ENCODE assay signal across 25 cellular contexts in the genomic region with DNA sequence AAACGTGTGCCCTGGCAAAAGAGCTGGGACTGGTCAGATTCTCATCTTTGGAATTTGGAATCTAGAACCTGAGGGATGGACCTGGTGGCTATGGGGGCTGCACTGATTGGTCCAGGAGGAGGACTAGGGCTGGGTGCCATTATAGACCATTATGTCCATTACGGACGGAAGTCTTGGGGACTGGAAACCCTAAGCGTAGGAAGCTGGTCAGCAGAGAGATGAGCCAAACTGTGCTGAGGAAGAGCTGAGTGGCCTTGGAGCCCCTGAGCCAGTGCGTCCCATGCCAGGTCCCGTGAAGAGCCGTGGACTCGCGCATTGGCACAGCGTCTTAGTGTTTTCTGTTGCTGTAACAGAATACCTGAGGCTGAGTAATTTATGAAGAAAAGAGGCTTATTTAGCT. TPM values are rescaled to one million over a fixed set of nuclear protein-coding genes. Genes with fewer than 3 reads are reported as not detected.
"Had no signal": no experiment of that assay in that cellular context is flagged by ENCODE, and none has a peak within 500 bp of the region (broad histone marks: within the 10 kb centered on the region; RNA-seq: fewer than 3 reads in every experiment).

No MANE protein-coding gene starts in this region.

- H3K27ac ChIP-seq: coronary artery, heart left ventricle, neutrophil, thyroid gland, upper lobe of left lung, uterus had no signal

- H3K36me3 ChIP-seq: neutrophil, thyroid gland, uterus had no signal

- H3K9me3 ChIP-seq: heart left ventricle, neutrophil, thyroid gland, upper lobe of left lung, uterus had no signal

- H3K4me3 ChIP-seq: coronary artery, heart left ventricle, thyroid gland, upper lobe of left lung, uterus had no signal

- H3K27me3 Mint-ChIP-seq: naive thymus-derived CD4-positive, alpha-beta T cell had no signal

- H3K4me1 ChIP-seq: thyroid gland, upper lobe of left lung, uterus had no signal

- H3K27me3 ChIP-seq: heart left ventricle, neutrophil, thyroid gland, upper lobe of left lung, uterus had no signal

- H3K9me3 Mint-ChIP-seq: naive thymus-derived CD4-positive, alpha-beta T cell had no signal

- ATAC-seq: esophagus mucosa; heart left ventricle; left colon; naive thymus-derived CD4-positive, alpha-beta T cell had no signal

- H3K4me3 Mint-ChIP-seq: naive thymus-derived CD4-positive, alpha-beta T cell had no signal

- DNase-seq: effector CD8-positive, alpha-beta T cell; hippocampal formation; left colon; mesendoderm; naive thymus-derived CD4-positive, alpha-beta T cell; posterior cingulate gyrus; small intestine; stimulated activated CD4-positive, alpha-beta T cell treated with anti-CD3 and anti-CD28 coated beads, Interleukin-12 subunit alpha, Interleukin-12 subunit beta, amount 100 ng/mL, for 4 hours; stimulated activated naive CD4-positive, alpha-beta T cell treated with Interleukin-2 at 50 U/mL for 16 hours; thyroid gland; upper lobe of left lung; uterus had no signal

RNA-seq across cellular contexts. Expression of a gene that starts 10.0 kb away (rescaled TPM):
- total RNA-seq: dermis microvascular lymphatic vessel endothelial cell; esophagus mucosa; frontal cortex; glomerular endothelial cell; kidney epithelial cell; left colon; lung microvascular endothelial cell; mononuclear cell; naive thymus-derived CD4-positive, alpha-beta T cell; pulmonary artery endothelial cell; thyroid gland; uterus had no signal
- polyA plus RNA-seq: fibroblast of lung; naive thymus-derived CD4-positive, alpha-beta T cell; neural cell had no signal
